Comparison of ENCODE assay signal across 8 cellular contexts in the genomic region with DNA sequence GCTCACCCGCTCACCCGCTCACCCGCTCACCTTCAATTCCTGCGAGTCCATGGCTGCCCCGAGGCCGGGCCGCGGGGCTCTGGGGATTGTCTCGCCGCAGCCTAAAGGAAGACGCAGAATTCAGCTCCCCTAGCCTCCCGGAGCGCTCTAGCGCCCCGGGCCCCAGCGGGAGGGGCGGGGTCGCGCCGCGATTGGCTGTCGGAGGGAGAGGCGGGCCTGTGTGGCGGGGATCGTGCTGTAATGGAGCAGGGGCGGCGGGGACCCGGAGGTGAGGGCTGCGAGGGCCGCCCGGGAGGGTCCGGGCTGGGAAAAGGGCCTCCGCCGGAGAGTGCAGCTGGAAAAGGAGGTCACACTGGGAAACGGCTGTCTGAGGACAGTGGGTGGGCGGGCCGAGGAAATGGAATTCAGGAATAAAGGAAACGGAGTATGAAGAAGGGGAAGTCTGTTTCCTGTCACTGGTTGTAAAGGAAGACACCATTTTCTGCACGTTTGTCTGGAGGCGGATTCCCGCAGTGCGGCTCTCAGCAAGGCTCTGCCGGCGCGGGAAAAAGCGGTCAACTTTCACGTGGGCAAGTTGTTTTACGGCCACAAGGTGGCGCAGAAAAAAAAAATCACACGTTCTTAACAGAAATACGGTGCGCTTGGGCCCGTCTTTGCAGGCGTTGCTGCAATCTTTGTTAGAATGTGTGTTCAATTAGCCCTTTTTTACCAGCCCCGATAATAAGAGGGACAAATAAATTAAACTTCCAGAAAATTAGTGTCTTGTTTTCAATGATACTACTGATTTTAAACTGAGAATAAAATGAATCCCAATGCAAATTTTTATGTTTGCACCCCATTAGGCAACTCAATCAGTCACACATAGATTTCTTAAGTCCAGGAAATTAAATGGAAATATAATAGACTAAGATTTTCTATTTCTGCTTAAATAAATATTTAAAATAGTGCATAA. TPM values are rescaled to one million over a fixed set of nuclear protein-coding genes. Genes with fewer than 3 reads are reported as not detected.
DNase-seq lines count a peak whose midpoint lies in the region; ATAC-seq lines count a peak whose summit lies in the region.

A gene (minus strand): TSS at position 122 of the 952 bp plus-strand sequence. CDS start 71 bp downstream, at position 51.

- H3K9me3 ChIP-seq in GM23248 (ENCODE audit: low read depth): no peaks in the 10 kb centered on the region

- H3K27ac Mint-ChIP-seq in activated T-helper 1 cell treated with anti-CD3 and anti-CD28 coated beads, Interleukin-12 subunit alpha, Interleukin-12 subunit beta, Interleukin-2, Interleukin-4 antibody, amounts not matched to agents 30 ng/mL and 10 ng/mL and 1 ng/mL, durations not matched to agents 14 hours and 24 hours and 36 hours: no peak within 1 kb of the TSS
- no peak within 1 kb of the TSS for H3K27ac Mint-ChIP-seq in naive B cell
- no peak within 1 kb of the TSS for H3K27ac Mint-ChIP-seq in stimulated activated memory B cell treated with anti-CD40 and anti-IgM and Interleukin-4, amounts not matched to agents 10 μg/mL and 1 μg/mL and 100 μg/mL, for 72 hours

- H3K9me2 ChIP-seq in GM23248 (ENCODE audit: insufficient read depth): no peaks in the 10 kb centered on the region

- WGBS in GM23248 (ENCODE audit: low coverage in 1 of 2, low lambda C conversion rate in 2 of 2, missing lambda C conversion rate in 2 of 2), 2 experiments: 1% methylated on average over 27 to 54 of the region's 55 CpGs

- peaks cover 8% of the 10 kb centered on the region for H3K4me1 ChIP-seq in GM23248 (ENCODE audit: insufficient read depth)

- H3K36me3 ChIP-seq in GM23248 (ENCODE audit: low read depth): peaks cover 1% of the 10 kb centered on the region; the same call in 1 of the 2 replicates

- H3K9ac ChIP-seq in GM23248: peak within 1 kb of the TSS; percentile 84

- H3K27me3 Mint-ChIP-seq in activated T-helper 1 cell treated with anti-CD3 and anti-CD28 coated beads, Interleukin-12 subunit alpha, Interleukin-12 subunit beta, Interleukin-2, Interleukin-4 antibody, amounts not matched to agents 30 ng/mL and 10 ng/mL and 1 ng/mL, durations not matched to agents 14 hours and 24 hours and 36 hours (ENCODE audit: insufficient read depth): no peaks in the 10 kb centered on the region
- H3K27me3 Mint-ChIP-seq in naive B cell: no peaks in the 10 kb centered on the region
- no peaks in the 10 kb centered on the region for H3K27me3 Mint-ChIP-seq in stimulated activated memory B cell treated with anti-CD40 and anti-IgM and Interleukin-4, amounts not matched to agents 10 μg/mL and 1 μg/mL and 100 μg/mL, for 72 hours

- H3K79me2 ChIP-seq in GM23248 (ENCODE audit: insufficient read depth): peaks cover 42% of the 10 kb centered on the region

- H3K27me3 ChIP-seq in GM23248 (replicated peaks; ENCODE audit: insufficient read depth): no peaks in the 10 kb centered on the region

- H3F3A ChIP-seq in GM23248 (ENCODE audit: insufficient read depth): peaks cover 14% of the 10 kb centered on the region; the same call in 1 of the 2 replicates

- H3K4me1 Mint-ChIP-seq in activated T-helper 1 cell treated with anti-CD3 and anti-CD28 coated beads, Interleukin-12 subunit alpha, Interleukin-12 subunit beta, Interleukin-2, Interleukin-4 antibody, amounts not matched to agents 30 ng/mL and 10 ng/mL and 1 ng/mL, durations not matched to agents 14 hours and 24 hours and 36 hours (ENCODE audit: low read depth): peaks cover 11% of the 10 kb centered on the region
- H3K4me1 Mint-ChIP-seq in naive B cell: peaks cover 6 to 13% (median 8%) of the 10 kb centered on the region in 3 donors
- H3K4me1 Mint-ChIP-seq in stimulated activated memory B cell treated with anti-CD40 and anti-IgM and Interleukin-4, amounts not matched to agents 10 μg/mL and 1 μg/mL and 100 μg/mL, for 72 hours: peaks cover 13% of the 10 kb centered on the region

- H3K4me3 ChIP-seq in GM23248: peak within 1 kb of the TSS; percentile 81

- H3K9me3 Mint-ChIP-seq in activated T-helper 1 cell treated with anti-CD3 and anti-CD28 coated beads, Interleukin-12 subunit alpha, Interleukin-12 subunit beta, Interleukin-2, Interleukin-4 antibody, amounts not matched to agents 30 ng/mL and 10 ng/mL and 1 ng/mL, durations not matched to agents 14 hours and 24 hours and 36 hours: no peaks in the 10 kb centered on the region
- no peaks in the 10 kb centered on the region for H3K9me3 Mint-ChIP-seq in naive B cell
- H3K9me3 Mint-ChIP-seq in stimulated activated memory B cell treated with anti-CD40 and anti-IgM and Interleukin-4, amounts not matched to agents 10 μg/mL and 1 μg/mL and 100 μg/mL, for 72 hours: no peaks in the 10 kb centered on the region

- H2AFZ ChIP-seq in GM23248: peak within 1 kb of the TSS; percentile 85

- in situ Hi-C loops in GM23248 (cut with MboI): loop anchor here (10.0 kb wide), 1 partner anchor 171 kb away; a partner anchor contains a TSS

- peak within 1 kb of the TSS; percentile 95 for H3K4me2 ChIP-seq in GM23248 (ENCODE audit: unreplicated experiment)

- peak; percentile 94 for DNase-seq in EH (ENCODE audit: low read depth)
- DNase-seq in GM23248: peak; percentile 97
- peak; percentile 92 for DNase-seq in LHCN-M2 (ENCODE audit: low read depth)
- peak; percentile 92 for DNase-seq in RPMI7951 (ENCODE audit: low read depth)
- peak; percentile 92 for DNase-seq in activated T-helper 1 cell treated with anti-CD3 and anti-CD28 coated beads, Interleukin-12 subunit alpha, Interleukin-12 subunit beta, Interleukin-2, Interleukin-4 antibody, amounts not matched to agents 30 ng/mL and 10 ng/mL and 1 ng/mL, durations not matched to agents 14 hours and 24 hours and 36 hours (ENCODE audit: low spot score)
- peak; percentile 95 for DNase-seq in fibroblast of gingiva (ENCODE audit: low read depth)
- peak; percentile 94 for DNase-seq in naive B cell

- no peaks in the 10 kb centered on the region for H3K36me3 Mint-ChIP-seq in activated T-helper 1 cell treated with anti-CD3 and anti-CD28 coated beads, Interleukin-12 subunit alpha, Interleukin-12 subunit beta, Interleukin-2, Interleukin-4 antibody, amounts not matched to agents 30 ng/mL and 10 ng/mL and 1 ng/mL, durations not matched to agents 14 hours and 24 hours and 36 hours (ENCODE audit: low read depth)
- H3K36me3 Mint-ChIP-seq in naive B cell: no peaks in the 10 kb centered on the region
- H3K36me3 Mint-ChIP-seq in stimulated activated memory B cell treated with anti-CD40 and anti-IgM and Interleukin-4, amounts not matched to agents 10 μg/mL and 1 μg/mL and 100 μg/mL, for 72 hours: no peaks in the 10 kb centered on the region

- intact Hi-C loops in activated T-helper 1 cell treated with anti-CD3 and anti-CD28 coated beads, Interleukin-12 subunit alpha, Interleukin-12 subunit beta, Interleukin-2, Interleukin-4 antibody, amounts not matched to agents 30 ng/mL and 10 ng/mL and 1 ng/mL, durations not matched to agents 14 hours and 24 hours and 36 hours (cut with micrococcal nuclease): loop anchor here (1.0 to 10.0 kb wide), 8 partner anchors 33 to 552 kb away; a partner anchor contains a TSS

- peak; percentile 90 to 92 for ATAC-seq in naive B cell (ENCODE audit: low read depth in 2 of 2)
- ATAC-seq in stimulated activated memory B cell treated with anti-CD40 and anti-IgM and Interleukin-4, amounts not matched to agents 10 μg/mL and 1 μg/mL and 100 μg/mL, for 72 hours: peak; percentile 98

- H3K27ac ChIP-seq in GM23248: peak within 1 kb of the TSS; percentile 77

- H4K20me1 ChIP-seq in GM23248 (ENCODE audit: insufficient read depth): no peaks in the 10 kb centered on the region

- H3K4me3 Mint-ChIP-seq in activated T-helper 1 cell treated with anti-CD3 and anti-CD28 coated beads, Interleukin-12 subunit alpha, Interleukin-12 subunit beta, Interleukin-2, Interleukin-4 antibody, amounts not matched to agents 30 ng/mL and 10 ng/mL and 1 ng/mL, durations not matched to agents 14 hours and 24 hours and 36 hours: peak within 1 kb of the TSS; percentile 54
- peak within 1 kb of the TSS in 3 of 8 donors; percentile 23 to 45 (median 35) for H3K4me3 Mint-ChIP-seq in naive B cell
- H3K4me3 Mint-ChIP-seq in stimulated activated memory B cell treated with anti-CD40 and anti-IgM and Interleukin-4, amounts not matched to agents 10 μg/mL and 1 μg/mL and 100 μg/mL, for 72 hours: no peak within 1 kb of the TSS

RNA-seq across cellular contexts. Expression of the gene that starts here (rescaled TPM):
- 14.9 and 15.3 TPM in 2 replicates for total RNA-seq in GM23248 (2014; rRNA removed; shearing (Covaris generic))
- polyA plus RNA-seq in GM23248 (2016; fragmentation: Nextera tagmentation; extraction: Ambion mirVana) (6.6 and 7.6 TPM in 2 replicates), naive B cell (ENCODE audit: low read depth in 6 of 6) (10 to 100 TPM in 3 of 6 donors, 1 to 10 TPM in 3; 7.6 to 14.5 (median 10.0) TPM)
- 18.0 and 18.8 TPM in 2 replicates for total RNA-seq in LHCN-M2 (2014; rRNA removed)
- polyA plus RNA-seq in LHCN-M2 (2012): 3.1 TPM
- total RNA-seq in RPMI7951 (2014; rRNA removed; shearing (Covaris generic)): 23.7 and 27.0 TPM in 2 replicates
- total RNA-seq in activated T-helper 1 cell treated with anti-CD3 and anti-CD28 coated beads, Interleukin-12 subunit alpha, Interleukin-12 subunit beta, Interleukin-2, Interleukin-4 antibody, amounts not matched to agents 30 ng/mL and 10 ng/mL and 1 ng/mL, durations not matched to agents 14 hours and 24 hours and 36 hours: 21.0 and 24.6 TPM in 2 replicates

Comparison
In these comparisons a context has a peak if more than half of its experiments do, and no peak if none do; other contexts are left out.
1. Peak in every context shown above with its lines: DNase-seq, ATAC-seq, H3K4me3 ChIP-seq and H3K27ac ChIP-seq.